In the genomic region with DNA sequence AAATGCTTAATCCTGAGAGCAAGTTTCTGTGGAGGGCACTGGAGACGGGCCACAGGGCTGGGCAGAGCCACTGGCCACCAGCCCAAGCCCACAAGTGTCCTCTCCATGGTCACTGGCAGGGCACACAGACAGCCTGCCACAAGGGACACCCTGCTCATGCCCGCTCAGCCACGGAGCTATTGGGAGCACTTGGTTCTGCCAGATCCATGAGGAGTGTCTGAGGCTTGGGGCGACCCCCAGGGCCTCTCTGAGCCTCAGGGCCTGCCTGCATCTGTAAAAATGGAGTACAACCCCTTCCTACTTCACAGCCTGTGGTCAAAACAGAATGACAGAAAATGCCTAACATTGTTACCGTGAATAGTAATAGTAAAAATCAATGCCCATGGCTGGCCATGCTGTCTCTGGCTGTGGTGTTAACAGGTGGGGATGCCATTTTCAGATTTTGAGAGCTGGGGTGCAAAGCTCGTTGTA, we compare ENCODE assay signal across 18 cellular contexts. TPM values are rescaled to one million over a fixed set of nuclear protein-coding genes. Genes with fewer than 3 reads are reported as not detected.
"Had no signal": no experiment of that assay in that cellular context is flagged by ENCODE, and none has a peak within 500 bp of the region (broad histone marks: within the 10 kb centered on the region; RNA-seq: fewer than 3 reads in every experiment).

No MANE protein-coding gene starts in this region.

- H3K27ac Mint-ChIP-seq: activated B cell treated with CpG ODN at 0.5 μM for 24 hours; activated CD8-positive, alpha-beta memory T cell treated with anti-CD3 and anti-CD28 coated beads, Interleukin-2, amount 10 ng/mL, durations not matched to agents 7 days and 5 days; activated naive CD8-positive, alpha-beta T cell; activated T-cell treated with anti-CD3 and anti-CD28 coated beads, Interleukin-2, amount 50 U/mL, for 24 hours; endodermal cell; memory B cell; T-helper 1 cell treated with Interleukin-12 subunit alpha and Interleukin-12 subunit beta and Interleukin-4 antibody, amounts not matched to agents 30 μg/mL and 1 μg/mL, for 36 hours had no signal

- H3K27me3 ChIP-seq: brain microvascular endothelial cell, pancreas, testis, vagina had no signal

- H3K4me3 ChIP-seq: pancreas, testis, vagina had no signal

- H3K9me3 Mint-ChIP-seq: activated B cell treated with CpG ODN at 0.5 μM for 24 hours; activated T-cell treated with anti-CD3 and anti-CD28 coated beads, Interleukin-2, amount 50 U/mL, for 24 hours; endodermal cell; memory B cell; neural crest cell; T-helper 1 cell treated with Interleukin-12 subunit alpha and Interleukin-12 subunit beta and Interleukin-4 antibody, amounts not matched to agents 30 μg/mL and 1 μg/mL, for 36 hours had no signal

- H3K4me3 Mint-ChIP-seq: activated B cell treated with CpG ODN at 0.5 μM for 24 hours; activated CD8-positive, alpha-beta memory T cell treated with anti-CD3 and anti-CD28 coated beads, Interleukin-2, amount 10 ng/mL, durations not matched to agents 7 days and 5 days; activated naive CD8-positive, alpha-beta T cell; activated T-cell treated with anti-CD3 and anti-CD28 coated beads, Interleukin-2, amount 50 U/mL, for 24 hours; endodermal cell; memory B cell; neural crest cell; T-helper 1 cell treated with Interleukin-12 subunit alpha and Interleukin-12 subunit beta and Interleukin-4 antibody, amounts not matched to agents 30 μg/mL and 1 μg/mL, for 36 hours had no signal

- H3K36me3 Mint-ChIP-seq: activated CD8-positive, alpha-beta memory T cell treated with anti-CD3 and anti-CD28 coated beads, Interleukin-2, amount 10 ng/mL, durations not matched to agents 7 days and 5 days; activated naive CD8-positive, alpha-beta T cell; memory B cell had no signal

- H3K27ac ChIP-seq: brain microvascular endothelial cell, pancreas, testis had no signal

- DNase-seq: activated B cell treated with CpG ODN at 0.5 μM for 24 hours; activated CD4-positive, alpha-beta T cell treated with anti-CD3 and anti-CD28 coated beads, Interleukin-2, amount 50 U/mL, for 48 hours; activated CD8-positive, alpha-beta memory T cell treated with anti-CD3 and anti-CD28 coated beads, Interleukin-2, amount 10 ng/mL, durations not matched to agents 7 days and 5 days; activated effector memory CD4-positive, alpha-beta T cell treated with Interleukin-2 at 50 U/mL for 16 hours; activated T-cell treated with anti-CD3 and anti-CD28 coated beads, Interleukin-2, amount 50 U/mL, for 24 hours; brain microvascular endothelial cell; endodermal cell; retina; stimulated activated CD4-positive, alpha-beta T cell treated with anti-CD3 and anti-CD28 coated beads, Interleukin-12 subunit alpha, Interleukin-12 subunit beta, amount 100 ng/mL, for 4 hours; stimulated activated naive CD8-positive, alpha-beta T cell treated with anti-CD3 and anti-CD28 coated beads, Interleukin-15, Interleukin-2, amounts not matched to agents 100 U/mL and 50 U/mL, for 24 hours; testis had no signal

- H3K4me1 Mint-ChIP-seq: activated B cell treated with CpG ODN at 0.5 μM for 24 hours; activated CD8-positive, alpha-beta memory T cell treated with anti-CD3 and anti-CD28 coated beads, Interleukin-2, amount 10 ng/mL, durations not matched to agents 7 days and 5 days had no signal

- H3K36me3 ChIP-seq: brain microvascular endothelial cell, pancreas, vagina had no signal

- ATAC-seq: activated CD8-positive, alpha-beta memory T cell treated with anti-CD3 and anti-CD28 coated beads, Interleukin-2, amount 10 ng/mL, durations not matched to agents 7 days and 5 days; left lobe of liver; pancreas; stimulated activated naive CD8-positive, alpha-beta T cell treated with anti-CD3 and anti-CD28 coated beads, Interleukin-15, Interleukin-2, amounts not matched to agents 100 U/mL and 50 U/mL, for 24 hours had no signal

- H3K9me3 ChIP-seq: pancreas, testis, vagina had no signal

RNA-seq across cellular contexts. Expression of a gene that starts 3.2 kb away (rescaled TPM):
- total RNA-seq: activated B cell treated with CpG ODN at 0.5 μM for 24 hours had no signal
